18 cellular contexts compared by ENCODE assay signal in the genomic region with DNA sequence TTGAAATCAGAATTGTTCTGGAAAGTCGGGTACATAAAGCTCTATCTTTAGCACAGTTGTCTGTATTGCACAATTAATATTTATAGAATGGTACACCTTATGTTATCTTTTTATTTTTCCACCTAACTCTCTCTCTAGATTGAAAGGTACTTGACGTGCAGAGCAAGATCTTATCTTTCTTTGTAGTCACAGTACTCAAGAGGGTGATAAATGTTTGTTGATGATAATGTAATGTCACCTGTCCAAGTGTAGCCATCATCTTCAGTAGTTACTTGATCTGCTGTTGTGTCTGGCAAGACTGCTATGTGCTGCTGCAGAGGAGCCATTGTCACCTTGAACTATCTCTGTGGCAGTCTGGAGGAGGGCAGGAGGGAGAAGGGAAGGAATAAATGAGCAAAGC. TPM values are rescaled to one million over a fixed set of nuclear protein-coding genes. Genes with fewer than 3 reads are reported as not detected.
A peak's percentile ranks its signal among the peaks of the same experiment; 100 is the strongest.
DNase-seq lines count a peak whose midpoint lies in the region; ATAC-seq, FAIRE-seq and TF ChIP-seq lines count a peak whose summit lies in the region.
"Had no signal": no experiment of that assay in that cellular context is flagged by ENCODE, and none has a peak within 500 bp of the region (broad histone marks: within the 10 kb centered on the region; RNA-seq: fewer than 3 reads in every experiment).

No MANE protein-coding gene starts in this region.

- H3K9me3 Mint-ChIP-seq in MCF 10A (ENCODE audit: unreplicated experiment) = no peaks in the 10 kb centered on the region
- no peaks in the 10 kb centered on the region for H3K9me3 Mint-ChIP-seq in stimulated activated effector memory CD8-positive, alpha-beta T cell treated with anti-CD3 and anti-CD28 coated beads, Interleukin-12 subunit alpha, Interleukin-12 subunit beta, amount 100 ng/mL, for 72 hours
- H3K9me3 Mint-ChIP-seq: nephron had no signal

- peaks cover 20% of the 10 kb centered on the region for H3K4me1 Mint-ChIP-seq in MCF 10A (ENCODE audit: insufficient read depth, unreplicated experiment)
- peaks cover 41% of the 10 kb centered on the region for H3K4me1 Mint-ChIP-seq in stimulated activated effector memory CD8-positive, alpha-beta T cell treated with anti-CD3 and anti-CD28 coated beads, Interleukin-12 subunit alpha, Interleukin-12 subunit beta, amount 100 ng/mL, for 72 hours

- CTCF ChIA-PET in MCF 10A (lab: Yijun Ruan, JAX) (interaction anchor here (0.8 to 1.8 kb wide), 2 partner anchors 9 to 13 kb away, joined by 3 to 4 read pairs; no protein-coding TSS in a partner anchor), K562 (lab: Yijun Ruan, JAX; ENCODE audit: low intra/inter-chr PET ratio) (no interaction called here)

- no peak overlapping the region for H2AFZ ChIP-seq in K562 (ENCODE audit: low read depth, low read length)

- H3K9ac ChIP-seq in K562 (ENCODE audit: insufficient read depth in 1 of 2, low read depth in 2 of 2, low read length in 2 of 2) = no peak overlapping the region
- H3K9ac ChIP-seq: KMS-11 had no signal

- no TSS peak for BruUV-seq in MCF 10A (replicated peaks; lab: Mats Ljungman, UMichigan)
- BruUV-seq in K562 (replicated peaks; lab: Mats Ljungman, UMichigan) = no TSS peak

- intact Hi-C loops in MCF 10A (cut with micrococcal nuclease) = no loop called here
- intact Hi-C loops in breast epithelium (cut with DNase I; ENCODE audit: low total_unique reads) = no loop called here
- intact Hi-C loops in K562 (cut with micrococcal nuclease) = no loop called here

- H4K20me1 ChIP-seq in K562 (replicated peaks; ENCODE audit: control insufficient read depth, insufficient read depth, low read length) = no peaks in the 10 kb centered on the region

- no peaks in the 10 kb centered on the region for H3K27me3 ChIP-seq in breast epithelium
- no peaks in the 10 kb centered on the region for H3K27me3 ChIP-seq in K562 (ENCODE audit: control insufficient read depth in 2 of 2, insufficient read depth in 2 of 2, low read length in 2 of 2)
- H3K27me3 ChIP-seq: adrenal gland, foreskin keratinocyte had no signal

- peak overlapping the region; percentile 5 for H3K27ac Mint-ChIP-seq in MCF 10A (ENCODE audit: low read depth, unreplicated experiment)
- H3K27ac Mint-ChIP-seq in stimulated activated effector memory CD8-positive, alpha-beta T cell treated with anti-CD3 and anti-CD28 coated beads, Interleukin-12 subunit alpha, Interleukin-12 subunit beta, amount 100 ng/mL, for 72 hours = peak overlapping the region; percentile 36

- H3K9me3 ChIP-seq in breast epithelium = no peaks in the 10 kb centered on the region
- no peaks in the 10 kb centered on the region for H3K9me3 ChIP-seq in K562 (replicated peaks; ENCODE audit: control insufficient read depth, insufficient read depth, low read depth, low read length)
- H3K9me3 ChIP-seq: adrenal gland, lower lobe of right lung had no signal

- H3K36me3 ChIP-seq in breast epithelium (no peaks in the 10 kb centered on the region), K562 (ENCODE audit: control insufficient read depth, insufficient read depth, low read length) (peaks cover 45% of the 10 kb centered on the region)

- FAIRE-seq in K562 (lab: Jason Lieb, UNC) = no peak
- FAIRE-seq: endometrium, TTC549 had no signal

- TF ChIP-seq CTCF in MCF 10A (IDR thresholded peaks at IDR 0.05; ENCODE audit: unreplicated experiment) (no peak), breast epithelium (IDR thresholded peaks at IDR 0.05) (no peak), K562 (IDR thresholded peaks at IDR 0.05 in 2 of 3, conservative IDR thresholded peaks at IDR 0.05 in 1 of 3; ENCODE audit: insufficient read depth in 2 of 3, low read depth in 1 of 3, low read length in 3 of 3) (no peak)

- WGBS in K562 (ENCODE audit: insufficient coverage, low coverage, missing lambda C conversion rate) = 32% methylated on average over 2 of the region's 2 CpGs

- no peaks in the 10 kb centered on the region for H3K27me3 Mint-ChIP-seq in MCF 10A (ENCODE audit: insufficient read depth, unreplicated experiment)

- peaks cover 53% of the 10 kb centered on the region for H3K79me2 ChIP-seq in K562 (ENCODE audit: control insufficient read depth, insufficient read depth, low read length)

- H3K27ac ChIP-seq in breast epithelium = no peak overlapping the region
- H3K27ac ChIP-seq in K562 (ENCODE audit: extremely low read depth, low read depth, low read length) = no peak overlapping the region
- H3K27ac ChIP-seq: foreskin keratinocyte, KMS-11, lower lobe of right lung had no signal

- no peak overlapping the region for H3K4me2 ChIP-seq in K562 (ENCODE audit: insufficient read depth, low read length)
- H3K4me2 ChIP-seq: KMS-11 had no signal

- no peak for TF ChIP-seq EP300 in K562 (IDR thresholded peaks at IDR 0.05; ENCODE audit: low read length)

- H3K36me3 Mint-ChIP-seq in MCF 10A (ENCODE audit: insufficient read depth, unreplicated experiment) = peaks cover 46% of the 10 kb centered on the region
- peaks cover 88% of the 10 kb centered on the region for H3K36me3 Mint-ChIP-seq in stimulated activated effector memory CD8-positive, alpha-beta T cell treated with anti-CD3 and anti-CD28 coated beads, Interleukin-12 subunit alpha, Interleukin-12 subunit beta, amount 100 ng/mL, for 72 hours

- H3K4me1 ChIP-seq in breast epithelium (no peaks in the 10 kb centered on the region), K562 (replicated peaks in 1 of 2; ENCODE audit: control insufficient read depth in 2 of 2, insufficient read depth in 2 of 2, low read length in 2 of 2) (peaks cover 2 to 6% of the 10 kb centered on the region in 2 experiments; a peak in 2 of 5 replicates)

- DNase-seq in MCF 10A (ENCODE audit: unreplicated experiment) (no peak), breast epithelium (ENCODE audit: low spot score in 2 of 2) (no peak), NCI-H2029 treated with DMSO at 0.1 percent for 48 hours (lab: John Stamatoyannopoulos, UW) (peak; percentile 7), K562 (ENCODE audit: extremely low read depth in 1 of 4, low spot score in 3 of 4) (no peak), inferior parietal cortex (ENCODE audit: extremely low spot score) (no peak)
- no peak for DNase-seq in stimulated activated effector memory CD8-positive, alpha-beta T cell treated with anti-CD3 and anti-CD28 coated beads, Interleukin-12 subunit alpha, Interleukin-12 subunit beta, amount 100 ng/mL, for 72 hours (ENCODE audit: low spot score in 2 of 2)
- DNase-seq: adrenal gland, DND-41, foreskin keratinocyte, lower lobe of right lung, NCI-H1417 treated with DMSO at 0.1 percent for 48 hours, NCI-H446 treated with DMSO at 0.1 percent for 48 hours had no signal

- POLR2A ChIA-PET in MCF 10A (lab: Yijun Ruan, JAX) (interaction anchor here (1.0 to 1.3 kb wide), 3 partner anchors 19 to 140 kb away, joined by 3 read pairs; no protein-coding TSS in a partner anchor), K562 (lab: Yijun Ruan, JAX) (interaction anchor here (2.5 kb wide), 1 partner anchor 10 kb away, joined by 12 read pairs; no protein-coding TSS in a partner anchor)

- no peak overlapping the region for H3K4me3 Mint-ChIP-seq in MCF 10A (ENCODE audit: unreplicated experiment)
- peak overlapping the region; percentile 3 for H3K4me3 Mint-ChIP-seq in stimulated activated effector memory CD8-positive, alpha-beta T cell treated with anti-CD3 and anti-CD28 coated beads, Interleukin-12 subunit alpha, Interleukin-12 subunit beta, amount 100 ng/mL, for 72 hours
- H3K4me3 Mint-ChIP-seq: nephron had no signal

- ATAC-seq in K562 = no peak
- ATAC-seq in stimulated activated effector memory CD8-positive, alpha-beta T cell treated with anti-CD3 and anti-CD28 coated beads, Interleukin-12 subunit alpha, Interleukin-12 subunit beta, amount 100 ng/mL, for 72 hours = no peak
- no peak for ATAC-seq in esophagus mucosa
- ATAC-seq in HG03565 (IDR thresholded peaks at IDR 0.05; ENCODE audit: unreplicated experiment) = no peak
- ATAC-seq: foreskin keratinocyte, lower lobe of right lung had no signal

- H3K4me3 ChIP-seq in breast epithelium = no peak overlapping the region
- no peak overlapping the region for H3K4me3 ChIP-seq in K562
- H3K4me3 ChIP-seq: adrenal gland, lower lobe of right lung had no signal

- in situ Hi-C loops in K562 (cut with MboI) = no loop called here

- peaks cover 7% of the 10 kb centered on the region for H3K9me1 ChIP-seq in K562 (ENCODE audit: control insufficient read depth, insufficient read depth, low read length)

- TF ChIP-seq POLR2A in breast epithelium (IDR thresholded peaks at IDR 0.05) (no peak), K562 (conservative IDR thresholded peaks at IDR 0.05) (no peak)

- no peak for TF ChIP-seq RAD21 in K562 (CRISPR knock-in tag; conservative IDR thresholded peaks at IDR 0.05 in 1 of 2, IDR thresholded peaks at IDR 0.05 in 1 of 2)

RNA-seq across cellular contexts. Expression of a gene that starts 5.3 kb away (rescaled TPM):
- 60.4 and 65.6 TPM in 2 replicates for total RNA-seq in MCF 10A (2022)
- total RNA-seq in breast epithelium = 10 to 100 TPM; 53.6 to 87.7 (median 65.9) TPM
- 31.3 and 64.7 TPM in 2 replicates for total RNA-seq in K562 (2011; cell fraction: chromatin; rRNA removed; ENCODE audit: low replicate concordance)
- 39.3 and 41.4 TPM in 2 replicates for total RNA-seq in K562 (2011; cell fraction: nucleolus; rRNA removed)
- total RNA-seq in K562 (2011; cell fraction: nucleoplasm; rRNA removed) = 40.9 and 52.2 TPM in 2 replicates
- total RNA-seq in K562 (2014; rRNA removed) = 78.6 and 84.7 TPM in 2 replicates
- 43.9 and 50.4 TPM in 2 replicates for total RNA-seq in K562 (2014; rRNA removed; fragmentation: Illumina TruSeq; extraction: Trizol)
- total RNA-seq in K562 (2015; rRNA removed; fragmentation: Illumina TruSeq; extraction: Trizol) = 60.0 and 66.7 TPM in 2 replicates
- 57.4 and 63.9 TPM in 2 replicates for total RNA-seq in K562 (2021)
- polyA plus RNA-seq in K562 (2011; rRNA removed) = 55.5 and 55.8 TPM in 2 replicates
- polyA plus RNA-seq in K562 (2011; cell fraction: cytosol; rRNA removed) = 47.4 and 72.1 TPM in 2 replicates
- polyA plus RNA-seq in K562 (2011; cell fraction: nucleus; rRNA removed) = 28.3 and 31.1 TPM in 2 replicates
- 55.2 and 61.7 TPM in 2 replicates for polyA plus RNA-seq in K562 (2012)
- 62.8 and 71.3 TPM in 2 replicates for polyA plus RNA-seq in K562 (2014; fragmentation: Illumina TruSeq; extraction: Trizol)
- polyA plus RNA-seq in K562 (2014; fragmentation: Nextera tagmentation; extraction: Ambion mirVana) = 10 to 100 TPM; 26.8 to 46.3 TPM
- 87.4 and 88.1 TPM in 2 replicates for polyA plus RNA-seq in K562 (2014; rRNA removed)
- polyA minus RNA-seq in K562 (2011; rRNA and poly(A)+ RNA removed) = 43.3 and 52.3 TPM in 2 replicates
- 16.7 and 17.6 TPM in 2 replicates for polyA minus RNA-seq in K562 (2011; cell fraction: cytosol; rRNA and poly(A)+ RNA removed)
- 13.6 and 15.0 TPM in 2 replicates for polyA minus RNA-seq in K562 (2011; cell fraction: nucleus; rRNA and poly(A)+ RNA removed)
- 46.6 TPM for total RNA-seq in esophagus mucosa

RNA-seq across cellular contexts. Expression of a gene that starts 7.1 kb away (rescaled TPM):
- 41.2 and 48.6 TPM in 2 replicates for total RNA-seq in MCF 10A (2022)
- 10 to 100 TPM; 44.5 to 57.7 (median 51.5) TPM for total RNA-seq in breast epithelium
- 43.9 and 112 TPM in 2 replicates for total RNA-seq in K562 (2011; cell fraction: chromatin; rRNA removed; ENCODE audit: low replicate concordance)
- 97.0 and 99.2 TPM in 2 replicates for total RNA-seq in K562 (2011; cell fraction: nucleolus; rRNA removed)
- 59.2 and 66.6 TPM in 2 replicates for total RNA-seq in K562 (2011; cell fraction: nucleoplasm; rRNA removed)
- 111 and 116 TPM in 2 replicates for total RNA-seq in K562 (2014; rRNA removed)
- 22.7 and 31.4 TPM in 2 replicates for total RNA-seq in K562 (2014; rRNA removed; fragmentation: Illumina TruSeq; extraction: Trizol)
- 62.5 and 66.7 TPM in 2 replicates for total RNA-seq in K562 (2015; rRNA removed; fragmentation: Illumina TruSeq; extraction: Trizol)
- total RNA-seq in K562 (2021) = 84.1 and 93.6 TPM in 2 replicates
- 51.1 and 59.7 TPM in 2 replicates for polyA plus RNA-seq in K562 (2011; rRNA removed)
- polyA plus RNA-seq in K562 (2011; cell fraction: cytosol; rRNA removed) = 105 and 154 TPM in 2 replicates
- polyA plus RNA-seq in K562 (2011; cell fraction: nucleus; rRNA removed) = 56.5 and 83.6 TPM in 2 replicates
- polyA plus RNA-seq in K562 (2012) = 64.0 and 95.8 TPM in 2 replicates
- 63.2 and 88.3 TPM in 2 replicates for polyA plus RNA-seq in K562 (2014; fragmentation: Illumina TruSeq; extraction: Trizol)
- 10 to 100 TPM in 1 of 2 experiments, 1 to 10 TPM in 1; 6.3 to 16.8 TPM for polyA plus RNA-seq in K562 (2014; fragmentation: Nextera tagmentation; extraction: Ambion mirVana)
- polyA plus RNA-seq in K562 (2014; rRNA removed) = 83.9 and 90.2 TPM in 2 replicates
- 37.2 and 42.5 TPM in 2 replicates for polyA minus RNA-seq in K562 (2011; rRNA and poly(A)+ RNA removed)
- polyA minus RNA-seq in K562 (2011; cell fraction: cytosol; rRNA and poly(A)+ RNA removed) = 39.4 and 52.3 TPM in 2 replicates
- polyA minus RNA-seq in K562 (2011; cell fraction: nucleus; rRNA and poly(A)+ RNA removed) = 24.5 and 26.7 TPM in 2 replicates
- 35.2 TPM for total RNA-seq in esophagus mucosa

RNA-seq across cellular contexts. Expression of a gene that starts 55.9 kb away (rescaled TPM):
- total RNA-seq in MCF 10A (2022) (98.1 and 101 TPM in 2 replicates), breast epithelium (10 to 100 TPM; 32.6 to 54.2 (median 45.9) TPM), K562 (2014; rRNA removed) (105 and 143 TPM in 2 replicates), K562 (2014; rRNA removed; fragmentation: Illumina TruSeq; extraction: Trizol) (59.6 and 64.7 TPM in 2 replicates), K562 (2015; rRNA removed; fragmentation: Illumina TruSeq; extraction: Trizol) (77.0 and 78.4 TPM in 2 replicates), K562 (2021) (86.1 and 86.6 TPM in 2 replicates), esophagus mucosa (40.2 TPM)
- 136 and 226 TPM in 2 replicates for total RNA-seq in K562 (2011; cell fraction: chromatin; rRNA removed; ENCODE audit: low replicate concordance)
- 126 and 149 TPM in 2 replicates for total RNA-seq in K562 (2011; cell fraction: nucleolus; rRNA removed)
- 142 and 159 TPM in 2 replicates for total RNA-seq in K562 (2011; cell fraction: nucleoplasm; rRNA removed)
- polyA plus RNA-seq in K562 (2011; rRNA removed) (67.0 and 79.0 TPM in 2 replicates), K562 (2014; fragmentation: Illumina TruSeq; extraction: Trizol) (80.0 and 88.3 TPM in 2 replicates), K562 (2014; fragmentation: Nextera tagmentation; extraction: Ambion mirVana) (10 to 100 TPM in 1 of 2 experiments, 1 to 10 TPM in 1; 8.1 to 14.1 TPM), K562 (2014; rRNA removed) (91.2 and 121 TPM in 2 replicates)
- 67.8 and 77.0 TPM in 2 replicates for polyA plus RNA-seq in K562 (2011; cell fraction: cytosol; rRNA removed)
- polyA plus RNA-seq in K562 (2011; cell fraction: nucleus; rRNA removed) = 144 and 165 TPM in 2 replicates
- 62.5 and 74.7 TPM in 2 replicates for polyA plus RNA-seq in K562 (2012)
- polyA minus RNA-seq in K562 (2011; rRNA and poly(A)+ RNA removed) = 40.6 and 53.4 TPM in 2 replicates
- 33.4 and 38.2 TPM in 2 replicates for polyA minus RNA-seq in K562 (2011; cell fraction: cytosol; rRNA and poly(A)+ RNA removed)
- polyA minus RNA-seq in K562 (2011; cell fraction: nucleus; rRNA and poly(A)+ RNA removed) = 41.6 and 64.8 TPM in 2 replicates

RNA-seq across cellular contexts. Expression of a gene that starts 57.0 kb away (rescaled TPM):
- 6.0 and 8.0 TPM in 2 replicates for total RNA-seq in MCF 10A (2022)
- 1 to 10 TPM; 9.1 to 9.9 (median 9.5) TPM for total RNA-seq in breast epithelium
- total RNA-seq in K562 (2011; cell fraction: chromatin; rRNA removed; ENCODE audit: low replicate concordance) = not detected in 2 replicates
- total RNA-seq in K562 (2011; cell fraction: nucleolus; rRNA removed) = not detected in 2 replicates
- total RNA-seq in K562 (2011; cell fraction: nucleoplasm; rRNA removed) = not detected in 2 replicates
- total RNA-seq in K562 (2014; rRNA removed) = not detected in 2 replicates
- not detected in 2 replicates for total RNA-seq in K562 (2014; rRNA removed; fragmentation: Illumina TruSeq; extraction: Trizol)
- total RNA-seq in K562 (2015; rRNA removed; fragmentation: Illumina TruSeq; extraction: Trizol) = not detected in 2 replicates
- total RNA-seq in K562 (2021) = 0.18 and 0.29 TPM in 2 replicates
- 0.15 TPM in 1 of 2 replicates, not detected in the other for polyA plus RNA-seq in K562 (2011; rRNA removed)
- polyA plus RNA-seq in K562 (2011; cell fraction: cytosol; rRNA removed) = 0.07 TPM in 1 of 2 replicates, not detected in the other
- 0.10 and 0.18 TPM in 2 replicates for polyA plus RNA-seq in K562 (2011; cell fraction: nucleus; rRNA removed)
- 0.31 and 0.54 TPM in 2 replicates for polyA plus RNA-seq in K562 (2012)
- not detected in 2 replicates for polyA plus RNA-seq in K562 (2014; fragmentation: Illumina TruSeq; extraction: Trizol)
- polyA plus RNA-seq in K562 (2014; fragmentation: Nextera tagmentation; extraction: Ambion mirVana) = not detected
- polyA plus RNA-seq in K562 (2014; rRNA removed) = not detected in 2 replicates
- not detected in 2 replicates for polyA minus RNA-seq in K562 (2011; rRNA and poly(A)+ RNA removed)
- polyA minus RNA-seq in K562 (2011; cell fraction: cytosol; rRNA and poly(A)+ RNA removed) = 1.7 TPM in 1 of 2 replicates, not detected in the other
- 0.40 and 1.1 TPM in 2 replicates for polyA minus RNA-seq in K562 (2011; cell fraction: nucleus; rRNA and poly(A)+ RNA removed)
- 18.9 TPM for total RNA-seq in esophagus mucosa
